8 cellular contexts compared by ENCODE assay signal in the genomic region with DNA sequence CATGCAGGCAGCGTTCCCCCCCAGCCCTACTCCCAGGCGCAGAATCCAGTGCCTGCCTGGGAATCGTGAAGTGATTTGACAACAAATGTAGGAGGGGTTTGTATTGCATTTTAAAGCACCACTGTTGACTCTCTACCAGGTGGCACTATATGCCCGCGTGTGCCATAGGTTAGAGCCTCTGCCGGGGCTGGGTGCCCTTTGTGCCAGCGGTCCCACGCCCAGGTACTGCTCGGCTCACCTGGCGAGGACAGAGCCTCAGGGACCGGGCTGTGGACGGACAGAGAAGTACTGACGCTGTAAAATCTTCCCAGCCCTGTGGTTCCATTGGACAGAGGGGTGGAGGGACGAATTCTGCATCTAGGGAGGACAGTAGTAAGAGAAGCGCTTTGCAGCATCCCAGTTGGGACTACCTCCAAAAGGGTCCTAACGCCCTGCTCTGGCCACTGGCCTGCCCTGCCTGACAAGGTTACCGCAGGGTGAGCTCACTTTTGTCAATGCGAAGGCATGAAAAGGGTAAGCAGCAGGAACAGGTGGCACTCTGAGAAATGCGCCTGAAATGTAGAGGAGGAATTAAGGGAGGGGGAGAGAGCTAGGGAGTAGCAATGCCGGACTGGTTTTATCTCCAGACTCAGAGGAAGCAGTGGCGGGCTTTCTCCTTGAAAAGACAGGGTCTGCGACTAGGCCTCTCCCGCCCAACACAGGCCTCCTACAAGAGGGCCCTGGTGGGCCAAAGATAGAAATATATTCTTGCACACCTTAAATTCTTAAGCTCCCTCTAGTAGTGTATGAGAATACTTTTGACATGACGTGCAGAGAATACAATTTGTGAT. TPM values are rescaled to one million over a fixed set of nuclear protein-coding genes. Genes with fewer than 3 reads are reported as not detected.
DNase-seq lines count a peak whose midpoint lies in the region; ATAC-seq, FAIRE-seq and TF ChIP-seq lines count a peak whose summit lies in the region.

No MANE protein-coding gene starts in this region.

- H3K36me3 ChIP-seq in heart right ventricle: no peaks in the 10 kb centered on the region
- no peaks in the 10 kb centered on the region for H3K36me3 ChIP-seq in endodermal cell (ENCODE audit: control insufficient read depth, insufficient read depth, low read length)

- H3K27ac ChIP-seq in heart right ventricle (peak overlapping the region; percentile 86 to 97 (median 92)), endodermal cell (ENCODE audit: low read depth, low read length) (peak overlapping the region; percentile 64)

- H3K27me3 ChIP-seq in heart right ventricle: peaks cover 0 to 51% (median 3%) of the 10 kb centered on the region in 7 donors
- H3K27me3 ChIP-seq in endodermal cell (ENCODE audit: control insufficient read depth, insufficient read depth, low read length, poor library complexity, severe bottlenecking): no peaks in the 10 kb centered on the region

- H3K27ac Mint-ChIP-seq in endodermal cell (peak overlapping the region; percentile 92), nephron (peak overlapping the region; percentile 66 to 97 (median 81))

- TF ChIP-seq CTCF in heart right ventricle (IDR thresholded peaks at IDR 0.05) (peak in 3 of 9 donors; percentile 29 to 42 (median 40)), endodermal cell (conservative IDR thresholded peaks at IDR 0.05) (no peak), nephron (IDR thresholded peaks at IDR 0.05; ENCODE audit: unreplicated experiment in 3 of 3) (no peak)

- H3K4me1 ChIP-seq in heart right ventricle: peaks cover 0 to 33% (median 15%) of the 10 kb centered on the region in 9 donors
- H3K4me1 ChIP-seq in endodermal cell (ENCODE audit: control insufficient read depth, insufficient read depth, low read length): no peaks in the 10 kb centered on the region

- peak in 1 of 8 donors; percentile 5 for ATAC-seq in heart right ventricle
- ATAC-seq in left cardiac atrium: no peak
- ATAC-seq in HG03139 (IDR thresholded peaks at IDR 0.05; ENCODE audit: unreplicated experiment): no peak
- ATAC-seq in GM18907 (IDR thresholded peaks at IDR 0.05; ENCODE audit: unreplicated experiment): no peak

- DNase-seq in heart right ventricle (no peak), left cardiac atrium (no peak), NCI-H82 (lab: John Stamatoyannopoulos, UW) (peak; percentile 90), endodermal cell (no peak), RCC 7860 (ENCODE audit: low spot score) (no peak)

- H3K9me3 ChIP-seq in heart right ventricle (no peaks in the 10 kb centered on the region), endodermal cell (ENCODE audit: control insufficient read depth, low read length) (no peaks in the 10 kb centered on the region)

- peaks cover 16% of the 10 kb centered on the region for H3K27me3 Mint-ChIP-seq in endodermal cell (ENCODE audit: insufficient read depth)
- H3K27me3 Mint-ChIP-seq in nephron (ENCODE audit: low read depth): peaks cover 20% of the 10 kb centered on the region

- H3K9ac ChIP-seq in endodermal cell (ENCODE audit: extremely low read depth, low read length, poor library complexity, severe bottlenecking): peak overlapping the region; percentile 58

- no peak for FAIRE-seq in RCC 7860 (lab: Jason Lieb, UNC)

- intact Hi-C loops in heart right ventricle (cut with DNase I) (loop anchor here in 6 of 10 donors (5.0 to 10.0 kb wide), 6 partner anchors 100 to 270 kb away; no protein-coding TSS in a partner anchor), left cardiac atrium (cut with DNase I) (loop anchor here in 1 of 2 donors (5.0 to 10.0 kb wide), 3 partner anchors 70 to 207 kb away; no protein-coding TSS in a partner anchor)

- H3K4me3 ChIP-seq in heart right ventricle (peak overlapping the region; percentile 36 to 77 (median 70)), endodermal cell (ENCODE audit: low read length) (peak overlapping the region; percentile 91)

- H3K9me3 Mint-ChIP-seq in endodermal cell (no peaks in the 10 kb centered on the region), nephron (no peaks in the 10 kb centered on the region)

- H3K4me3 Mint-ChIP-seq in endodermal cell (peak overlapping the region; percentile 81), nephron (peak overlapping the region; percentile 96)

- 25 to 29% methylated on average over 24 of the region's 24 CpGs for WGBS in heart right ventricle, 2 donors
- WGBS in endodermal cell (ENCODE audit: insufficient coverage in 1 of 2, insufficient read length in 1 of 2), 2 experiments: 13 to 15% methylated on average over 6 to 24 of the region's 24 CpGs

- H3K36me3 Mint-ChIP-seq in endodermal cell (ENCODE audit: low read depth) (no peaks in the 10 kb centered on the region), nephron (ENCODE audit: low read depth) (no peaks in the 10 kb centered on the region)

- H3K4me1 Mint-ChIP-seq in endodermal cell (peaks cover 15% of the 10 kb centered on the region), nephron (peaks cover 10% of the 10 kb centered on the region)

RNA-seq across cellular contexts. Expression of gene CACNA2D1, which starts 0.9 kb away (rescaled TPM):
- total RNA-seq in heart right ventricle: 100 to 1,000 TPM in 4 of 10 donors, 10 to 100 TPM in 6; 34.0 to 131 (median 81.6) TPM
- 10 to 100 TPM in 1 of 2 donors, 1 to 10 TPM in 1; 7.0 to 19.4 TPM for polyA plus RNA-seq in heart right ventricle
- 10 to 100 TPM; 29.5 to 39.8 TPM for total RNA-seq in left cardiac atrium
- 10 to 100 TPM; 16.9 to 26.8 TPM for total RNA-seq in endodermal cell
- 18.4 TPM for polyA plus RNA-seq in endodermal cell (2013, experiment 1 of 2)
- polyA plus RNA-seq in endodermal cell (2013, experiment 2 of 2): 18.8 TPM
